8 cellular contexts compared by ENCODE assay signal in the genomic region with DNA sequence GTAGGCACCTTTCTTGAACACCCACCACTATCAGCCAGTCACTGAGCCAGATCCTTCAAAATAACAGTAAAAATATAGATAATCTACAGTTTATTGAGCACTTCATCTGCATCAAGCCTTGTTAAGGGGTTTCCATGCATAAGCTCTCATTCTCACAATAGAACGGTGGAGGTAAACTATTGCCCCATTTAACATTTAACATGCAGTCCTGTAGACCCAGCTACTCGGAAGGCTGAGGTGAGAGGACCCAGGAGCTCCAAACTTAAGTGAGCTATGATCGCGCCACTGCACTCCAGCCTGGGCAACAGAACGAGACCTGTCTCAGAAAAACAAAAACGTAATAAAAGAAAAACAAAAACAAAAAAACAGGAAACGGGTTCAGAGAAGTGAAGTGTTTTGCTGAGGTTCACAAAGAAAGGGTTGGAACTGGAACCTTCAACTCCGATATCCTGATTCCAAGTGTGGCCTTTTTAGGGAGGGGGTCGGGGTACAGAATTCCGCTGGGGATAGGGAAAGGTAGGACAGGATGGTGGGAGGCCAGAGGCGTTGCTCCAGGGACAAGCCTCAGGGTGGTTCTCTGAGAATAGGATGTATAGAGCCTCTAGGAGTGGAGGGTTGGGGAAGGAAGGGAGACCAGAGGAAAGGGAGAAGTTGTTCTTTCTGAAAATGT. TPM values are rescaled to one million over a fixed set of nuclear protein-coding genes. Genes with fewer than 3 reads are reported as not detected.
A peak's percentile ranks its signal among the peaks of the same experiment; 100 is the strongest.
DNase-seq lines count a peak whose midpoint lies in the region; ATAC-seq, FAIRE-seq and TF ChIP-seq lines count a peak whose summit lies in the region.

No MANE protein-coding gene starts in this region.

- TF ChIP-seq CTCF in Calu3 (IDR thresholded peaks at IDR 0.05; ENCODE audit: unreplicated experiment) = no peak
- no peak for TF ChIP-seq CTCF in PC-3 (conservative IDR thresholded peaks at IDR 0.05; ENCODE audit: low read depth, low read length)
- no peak for TF ChIP-seq CTCF in ovary (IDR thresholded peaks at IDR 0.05)

- peak overlapping the region; percentile 70 for H2AFZ ChIP-seq in PC-3 (ENCODE audit: low read length)

- 28 to 49% (median 31%) methylated on average over 11 of the region's 11 CpGs for WGBS in ovary, 3 donors

- peaks cover 4% of the 10 kb centered on the region for H3F3A ChIP-seq in PC-3 (ENCODE audit: low read length, unreplicated experiment)

- H3K79me2 ChIP-seq in PC-3 (ENCODE audit: low read length) = no peaks in the 10 kb centered on the region

- no peaks in the 10 kb centered on the region for H4K20me1 ChIP-seq in PC-3 (ENCODE audit: low read length)

- peak overlapping the region; percentile 96 for H3K27ac Mint-ChIP-seq in Calu3 (ENCODE audit: unreplicated experiment)

- H3K36me3 Mint-ChIP-seq in Calu3 (ENCODE audit: insufficient read depth, unreplicated experiment) = peaks cover 28% of the 10 kb centered on the region

- no peak for TF ChIP-seq POLR2A in ovary (IDR thresholded peaks at IDR 0.05)

- H3K36me3 ChIP-seq in PC-3 (ENCODE audit: low read depth, low read length) (no peaks in the 10 kb centered on the region), endocrine pancreas (ENCODE audit: control insufficient read depth, insufficient read depth, low read length) (no peaks in the 10 kb centered on the region), ovary (no peaks in the 10 kb centered on the region)

- H3K4me2 ChIP-seq in PC-3 (ENCODE audit: low read length) = peak overlapping the region; percentile 86

- ATAC-seq in PC-3 (no peak), HG02678 (IDR thresholded peaks at IDR 0.05; ENCODE audit: unreplicated experiment) (no peak), HG03135 (IDR thresholded peaks at IDR 0.05; ENCODE audit: unreplicated experiment) (no peak)

- H3K9me3 Mint-ChIP-seq in Calu3 (ENCODE audit: low read depth, unreplicated experiment) = no peaks in the 10 kb centered on the region

- H3K9me2 ChIP-seq in PC-3 (replicated peaks; ENCODE audit: low read length) = no peaks in the 10 kb centered on the region

- H3K9me3 ChIP-seq in PC-3 (ENCODE audit: low read length) (no peaks in the 10 kb centered on the region), endocrine pancreas (ENCODE audit: control insufficient read depth, low read length) (no peaks in the 10 kb centered on the region), ovary (no peaks in the 10 kb centered on the region)

- H3K27ac ChIP-seq in PC-3 (ENCODE audit: low read length) = no peak overlapping the region
- peak overlapping the region; percentile 61 to 62 for H3K27ac ChIP-seq in ovary

- TF ChIP-seq EP300 in ovary (IDR thresholded peaks at IDR 0.05) = no peak

- H3K27me3 ChIP-seq in PC-3 (ENCODE audit: low read length) (no peaks in the 10 kb centered on the region), endocrine pancreas (ENCODE audit: control insufficient read depth, insufficient read depth, low read length) (no peaks in the 10 kb centered on the region), ovary (no peaks in the 10 kb centered on the region)

- H3K9ac ChIP-seq in PC-3 (ENCODE audit: low read length) = no peak overlapping the region
- peak overlapping the region; percentile 56 for H3K9ac ChIP-seq in endocrine pancreas (ENCODE audit: control insufficient read depth, insufficient read depth, low read length)

- POLR2A ChIA-PET in PC-3 (lab: Charles Lee; ENCODE audit: unreplicated experiment) = no interaction called here

- H3K27me3 Mint-ChIP-seq in Calu3 (ENCODE audit: unreplicated experiment) = no peaks in the 10 kb centered on the region

- peaks cover 39% of the 10 kb centered on the region for H3K4me1 Mint-ChIP-seq in Calu3 (ENCODE audit: low read depth, unreplicated experiment)

- H3K4me3 Mint-ChIP-seq in Calu3 (ENCODE audit: low read depth, unreplicated experiment) = peak overlapping the region; percentile 80

- peaks cover 26% of the 10 kb centered on the region for H3K4me1 ChIP-seq in PC-3 (ENCODE audit: insufficient read depth, low read length)
- H3K4me1 ChIP-seq in endocrine pancreas (ENCODE audit: control insufficient read depth, insufficient read depth, low read length) = peaks cover 8% of the 10 kb centered on the region
- peaks cover 3% of the 10 kb centered on the region for H3K4me1 ChIP-seq in ovary (ENCODE audit: insufficient read depth)

- intact Hi-C loops in Calu3 (cut with micrococcal nuclease; ENCODE audit: unreplicated experiment) = loop anchor here (1.0 to 10.0 kb wide), 4 partner anchors 75 to 257 kb away; a partner anchor contains a TSS
- intact Hi-C loops in PC-3 (cut with micrococcal nuclease) = loop anchor here (1.0 to 5.0 kb wide), 5 partner anchors 80 to 335 kb away; a partner anchor contains a TSS
- intact Hi-C loops in ovary (cut with DNase I) = loop anchor here in 1 of 4 donors (5.0 kb wide), 2 partner anchors 110 to 355 kb away; no protein-coding TSS in a partner anchor

- no peak for DNase-seq in Calu3
- DNase-seq in PC-3 = no peak
- no peak for DNase-seq in ovary
- no peak for DNase-seq in effector CD4-positive, alpha-beta T cell
- no peak for DNase-seq in HTR-8/SVneo (ENCODE audit: insufficient read length, low spot score)

- CTCF ChIA-PET in Calu3 (lab: Charles Lee) = interaction anchor here (0.6 to 3.3 kb wide), 9 partner anchors 10 to 306 kb away, joined by 3 to 59 read pairs (median 8); a partner anchor contains a TSS
- CTCF ChIA-PET in PC-3 (lab: Charles Lee) = interaction anchor here (0.6 to 2.0 kb wide), 7 partner anchors 10 to 355 kb away, joined by 3 to 32 read pairs (median 5); a partner anchor contains a TSS

- FAIRE-seq in HTR-8/SVneo (lab: Jason Lieb, UNC) = no peak

- H3K4me3 ChIP-seq in PC-3 (ENCODE audit: low read length) = peak overlapping the region; percentile 69
- peak overlapping the region; percentile 71 for H3K4me3 ChIP-seq in endocrine pancreas (ENCODE audit: control insufficient read depth, insufficient read depth, low read length)
- H3K4me3 ChIP-seq in ovary = peak overlapping the region; percentile 28

- BruUV-seq in Calu3 (replicated peaks; lab: Mats Ljungman, UMichigan) (no TSS peak), PC-3 (replicated peaks; lab: Mats Ljungman, UMichigan) (TSS peak; percentile 68)

RNA-seq across cellular contexts. Expression of a gene that starts 11.6 kb away (rescaled TPM):
- total RNA-seq in Calu3 (2022) = 12.4 and 13.0 TPM in 2 replicates
- total RNA-seq in PC-3 (2014; rRNA removed) = 6.9 and 10.7 TPM in 2 replicates
- 10 to 100 TPM; 17.8 to 79.9 (median 29.1) TPM for total RNA-seq in ovary
- 10 to 100 TPM in 1 of 2 donors, 1 to 10 TPM in 1; 7.4 to 15.2 TPM for polyA plus RNA-seq in ovary

RNA-seq across cellular contexts. Expression of a gene that starts 11.8 kb away (rescaled TPM):
- 112 and 125 TPM in 2 replicates for total RNA-seq in Calu3 (2022)
- total RNA-seq in PC-3 (2014; rRNA removed) = 364 and 465 TPM in 2 replicates
- 100 to 1,000 TPM in 3 of 7 donors, 10 to 100 TPM in 4; 87.2 to 221 (median 94.4) TPM for total RNA-seq in ovary
- 100 to 1,000 TPM; 103 to 226 TPM for polyA plus RNA-seq in ovary

RNA-seq across cellular contexts. Expression of a gene that starts 14.9 kb away (rescaled TPM):
- total RNA-seq in Calu3 (2022) (57.6 and 58.3 TPM in 2 replicates), PC-3 (2014; rRNA removed) (63.6 and 66.0 TPM in 2 replicates), ovary (10 to 100 TPM; 61.2 to 85.6 (median 77.7) TPM)
- polyA plus RNA-seq in ovary = 100 to 1,000 TPM in 1 of 2 donors, 10 to 100 TPM in 1; 87.3 to 181 TPM
